10 cellular contexts compared by ENCODE assay signal in the genomic region with DNA sequence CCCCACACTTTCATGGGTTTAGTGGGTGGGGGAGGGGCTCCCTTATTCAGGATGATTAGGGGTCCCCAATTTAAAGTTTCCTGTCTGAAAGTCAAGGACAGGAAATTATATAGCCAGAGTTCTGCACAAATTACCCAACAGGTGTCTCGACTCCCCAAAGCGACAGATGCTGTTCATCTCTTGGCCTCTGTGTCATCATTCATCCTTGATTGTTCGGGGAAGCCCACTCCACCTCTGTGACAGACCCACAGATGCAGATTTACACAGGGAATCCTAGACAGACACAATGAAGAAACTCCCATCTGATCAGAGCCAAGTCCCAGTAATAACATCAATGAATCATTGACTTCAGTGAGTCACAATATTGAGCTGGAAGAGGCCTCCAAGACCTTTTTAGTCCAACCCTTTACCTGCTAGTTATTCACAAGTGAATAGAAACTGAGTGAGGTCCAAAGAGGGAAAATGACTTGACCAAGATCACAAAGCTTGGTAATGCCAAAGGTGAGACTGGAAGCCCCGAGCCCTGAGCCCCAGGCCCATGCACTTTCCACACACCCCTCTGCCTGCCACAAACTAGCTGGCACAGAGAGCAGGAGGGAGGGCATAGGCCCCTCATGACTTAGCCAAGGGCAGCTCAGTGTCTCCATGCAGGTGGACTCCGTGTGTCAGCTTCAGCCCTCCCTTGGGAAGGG. TPM values are rescaled to one million over a fixed set of nuclear protein-coding genes. Genes with fewer than 3 reads are reported as not detected.
A peak's percentile ranks its signal among the peaks of the same experiment; 100 is the strongest.
DNase-seq lines count a peak whose midpoint lies in the region; ATAC-seq and TF ChIP-seq lines count a peak whose summit lies in the region.
"Had no signal": no experiment of that assay in that cellular context is flagged by ENCODE, and none has a peak within 500 bp of the region (broad histone marks: within the 10 kb centered on the region; RNA-seq: fewer than 3 reads in every experiment).

No MANE protein-coding gene starts in this region.

- H3K4me3 Mint-ChIP-seq in mesothelial cell of epicardium, result no peak overlapping the region

- H3K4me1 Mint-ChIP-seq in mesothelial cell of epicardium, result peaks cover 45% of the 10 kb centered on the region

- peak; percentile 67 for DNase-seq in AG08396 (ENCODE audit: low spot score)
- DNase-seq in astrocyte of the hippocampus (ENCODE audit: low read depth, low spot score), result peak; percentile 43
- DNase-seq in mesothelial cell of epicardium (ENCODE audit: low spot score in 2 of 2, unreplicated experiment in 2 of 2), result no peak
- DNase-seq in CD1c-positive myeloid dendritic cell (ENCODE audit: extremely low spot score), result no peak
- no peak for DNase-seq in GM20000 (ENCODE audit: low spot score)
- no peak for DNase-seq in stimulated activated naive CD4-positive, alpha-beta T cell (lab: John Stamatoyannopoulos, UW)
- DNase-seq: dorsolateral prefrontal cortex, NCI-H187 had no signal

- H3K9me3 ChIP-seq in HEK293 (ENCODE audit: control insufficient read depth, insufficient read depth, low read depth, low read length), result no peaks in the 10 kb centered on the region

- peaks cover 14% of the 10 kb centered on the region for H3K4me1 ChIP-seq in HEK293 (ENCODE audit: control insufficient read depth, insufficient read depth, low read length)

- H3K36me3 ChIP-seq in HEK293 (ENCODE audit: control insufficient read depth in 2 of 2, insufficient read depth in 1 of 2, low read length in 2 of 2), result peaks cover 0 to 6% of the 10 kb centered on the region in 2 experiments; a peak in 1 of 3 replicates

- H3K9me3 Mint-ChIP-seq in mesothelial cell of epicardium, result no peaks in the 10 kb centered on the region

- no peak for ATAC-seq in HG03378 (IDR thresholded peaks at IDR 0.05; ENCODE audit: unreplicated experiment)

- peak overlapping the region; percentile 62 for H3K27ac Mint-ChIP-seq in mesothelial cell of epicardium

- H3K4me3 ChIP-seq in HEK293 (ENCODE audit: low read depth, low read length), result no peak overlapping the region
- H3K4me3 ChIP-seq: dorsolateral prefrontal cortex had no signal

- H3K36me3 Mint-ChIP-seq in mesothelial cell of epicardium, result no peaks in the 10 kb centered on the region

- POLR2A ChIA-PET in HEK293 (lab: Yijun Ruan, JAX), result interaction anchor here (1.1 to 3.5 kb wide), 7 partner anchors 9 to 62 kb away, joined by 3 to 26 read pairs (median 9); a partner anchor contains a TSS

- CTCF ChIA-PET in HEK293 (lab: Yijun Ruan, JAX), result interaction anchor here (0.6 to 3.5 kb wide), 16 partner anchors 54 to 267 kb away, joined by 3 to 57 read pairs (median 3); no protein-coding TSS in a partner anchor

- no peaks in the 10 kb centered on the region for H3K27me3 Mint-ChIP-seq in mesothelial cell of epicardium (ENCODE audit: low read depth)

- peak overlapping the region; percentile 52; the same call in 1 of the 2 replicates for H3K27ac ChIP-seq in HEK293 (ENCODE audit: extremely low read depth, low read depth, low read length)

- TF ChIP-seq CTCF in HEK293 (tag by site-specific recombination; IDR thresholded peaks at IDR 0.05) (no peak), mesothelial cell of epicardium (IDR thresholded peaks at IDR 0.05; ENCODE audit: unreplicated experiment) (no peak), GM20000 (IDR thresholded peaks at IDR 0.05; ENCODE audit: extremely low read depth, missing control alignments) (no peak)

TF ChIP-seq in HEK293, 187 proteins besides CTCF, POLR2A, EP300 and RAD21 (continues in another document):
- TF ChIP-seq, protein P1, sequence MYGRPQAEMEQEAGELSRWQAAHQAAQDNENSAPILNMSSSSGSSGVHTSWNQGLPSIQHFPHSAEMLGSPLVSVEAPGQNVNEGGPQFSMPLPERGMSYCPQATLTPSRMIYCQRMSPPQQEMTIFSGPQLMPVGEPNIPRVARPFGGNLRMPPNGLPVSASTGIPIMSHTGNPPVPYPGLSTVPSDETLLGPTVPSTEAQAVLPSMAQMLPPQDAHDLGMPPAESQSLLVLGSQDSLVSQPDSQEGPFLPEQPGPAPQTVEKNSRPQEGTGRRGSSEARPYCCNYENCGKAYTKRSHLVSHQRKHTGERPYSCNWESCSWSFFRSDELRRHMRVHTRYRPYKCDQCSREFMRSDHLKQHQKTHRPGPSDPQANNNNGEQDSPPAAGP (tag by site-specific recombination; IDR thresholded peaks at IDR 0.05), result peak; percentile 74; the same call in 1 of the 2 replicates
- TF ChIP-seq ZNF266 (tag by site-specific recombination; IDR thresholded peaks at IDR 0.05; ENCODE audit: low read depth) (no peak), ZNF24 (tag by site-specific recombination; IDR thresholded peaks at IDR 0.05) (no peak), ZNF366 (tag by site-specific recombination; conservative IDR thresholded peaks at IDR 0.05) (no peak), SCRT2 (tag by site-specific recombination; IDR thresholded peaks at IDR 0.05) (peak; percentile 82)
- TF ChIP-seq, protein P2, sequence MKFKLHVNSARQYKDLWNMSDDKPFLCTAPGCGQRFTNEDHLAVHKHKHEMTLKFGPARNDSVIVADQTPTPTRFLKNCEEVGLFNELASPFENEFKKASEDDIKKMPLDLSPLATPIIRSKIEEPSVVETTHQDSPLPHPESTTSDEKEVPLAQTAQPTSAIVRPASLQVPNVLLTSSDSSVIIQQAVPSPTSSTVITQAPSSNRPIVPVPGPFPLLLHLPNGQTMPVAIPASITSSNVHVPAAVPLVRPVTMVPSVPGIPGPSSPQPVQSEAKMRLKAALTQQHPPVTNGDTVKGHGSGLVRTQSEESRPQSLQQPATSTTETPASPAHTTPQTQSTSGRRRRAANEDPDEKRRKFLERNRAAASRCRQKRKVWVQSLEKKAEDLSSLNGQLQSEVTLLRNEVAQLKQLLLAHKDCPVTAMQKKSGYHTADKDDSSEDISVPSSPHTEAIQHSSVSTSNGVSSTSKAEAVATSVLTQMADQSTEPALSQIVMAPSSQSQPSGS (tag by site-specific recombination; IDR thresholded peaks at IDR 0.05; ENCODE audit: low read depth), result no peak
- TF ChIP-seq, protein P3, sequence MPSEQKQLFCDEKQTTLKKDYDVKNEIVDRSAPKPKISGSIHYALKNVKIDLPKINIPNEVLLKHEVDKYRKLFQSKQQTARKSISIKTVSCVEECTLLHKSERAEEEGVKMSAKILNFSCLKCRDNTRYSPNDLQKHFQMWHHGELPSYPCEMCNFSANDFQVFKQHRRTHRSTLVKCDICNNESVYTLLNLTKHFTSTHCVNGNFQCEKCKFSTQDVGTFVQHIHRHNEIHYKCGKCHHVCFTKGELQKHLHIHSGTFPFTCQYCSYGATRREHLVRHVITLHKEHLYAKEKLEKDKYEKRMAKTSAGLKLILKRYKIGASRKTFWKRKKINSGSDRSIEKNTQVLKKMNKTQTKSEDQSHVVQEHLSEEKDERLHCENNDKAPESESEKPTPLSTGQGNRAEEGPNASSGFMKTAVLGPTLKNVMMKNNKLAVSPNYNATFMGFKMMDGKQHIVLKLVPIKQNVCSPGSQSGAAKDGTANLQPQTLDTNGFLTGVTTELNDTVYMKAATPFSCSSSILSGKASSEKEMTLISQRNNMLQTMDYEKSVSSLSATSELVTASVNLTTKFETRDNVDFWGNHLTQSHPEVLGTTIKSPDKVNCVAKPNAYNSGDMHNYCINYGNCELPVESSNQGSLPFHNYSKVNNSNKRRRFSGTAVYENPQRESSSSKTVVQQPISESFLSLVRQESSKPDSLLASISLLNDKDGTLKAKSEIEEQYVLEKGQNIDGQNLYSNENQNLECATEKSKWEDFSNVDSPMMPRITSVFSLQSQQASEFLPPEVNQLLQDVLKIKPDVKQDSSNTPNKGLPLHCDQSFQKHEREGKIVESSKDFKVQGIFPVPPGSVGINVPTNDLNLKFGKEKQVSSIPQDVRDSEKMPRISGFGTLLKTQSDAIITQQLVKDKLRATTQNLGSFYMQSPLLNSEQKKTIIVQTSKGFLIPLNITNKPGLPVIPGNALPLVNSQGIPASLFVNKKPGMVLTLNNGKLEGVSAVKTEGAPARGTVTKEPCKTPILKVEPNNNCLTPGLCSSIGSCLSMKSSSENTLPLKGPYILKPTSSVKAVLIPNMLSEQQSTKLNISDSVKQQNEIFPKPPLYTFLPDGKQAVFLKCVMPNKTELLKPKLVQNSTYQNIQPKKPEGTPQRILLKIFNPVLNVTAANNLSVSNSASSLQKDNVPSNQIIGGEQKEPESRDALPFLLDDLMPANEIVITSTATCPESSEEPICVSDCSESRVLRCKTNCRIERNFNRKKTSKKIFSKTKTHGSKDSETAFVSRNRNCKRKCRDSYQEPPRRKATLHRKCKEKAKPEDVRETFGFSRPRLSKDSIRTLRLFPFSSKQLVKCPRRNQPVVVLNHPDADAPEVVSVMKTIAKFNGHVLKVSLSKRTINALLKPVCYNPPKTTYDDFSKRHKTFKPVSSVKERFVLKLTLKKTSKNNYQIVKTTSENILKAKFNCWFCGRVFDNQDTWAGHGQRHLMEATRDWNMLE (tag by site-specific recombination; conservative IDR thresholded peaks at IDR 0.05; ENCODE audit: low read depth), result no peak
- TF ChIP-seq, protein P4, sequence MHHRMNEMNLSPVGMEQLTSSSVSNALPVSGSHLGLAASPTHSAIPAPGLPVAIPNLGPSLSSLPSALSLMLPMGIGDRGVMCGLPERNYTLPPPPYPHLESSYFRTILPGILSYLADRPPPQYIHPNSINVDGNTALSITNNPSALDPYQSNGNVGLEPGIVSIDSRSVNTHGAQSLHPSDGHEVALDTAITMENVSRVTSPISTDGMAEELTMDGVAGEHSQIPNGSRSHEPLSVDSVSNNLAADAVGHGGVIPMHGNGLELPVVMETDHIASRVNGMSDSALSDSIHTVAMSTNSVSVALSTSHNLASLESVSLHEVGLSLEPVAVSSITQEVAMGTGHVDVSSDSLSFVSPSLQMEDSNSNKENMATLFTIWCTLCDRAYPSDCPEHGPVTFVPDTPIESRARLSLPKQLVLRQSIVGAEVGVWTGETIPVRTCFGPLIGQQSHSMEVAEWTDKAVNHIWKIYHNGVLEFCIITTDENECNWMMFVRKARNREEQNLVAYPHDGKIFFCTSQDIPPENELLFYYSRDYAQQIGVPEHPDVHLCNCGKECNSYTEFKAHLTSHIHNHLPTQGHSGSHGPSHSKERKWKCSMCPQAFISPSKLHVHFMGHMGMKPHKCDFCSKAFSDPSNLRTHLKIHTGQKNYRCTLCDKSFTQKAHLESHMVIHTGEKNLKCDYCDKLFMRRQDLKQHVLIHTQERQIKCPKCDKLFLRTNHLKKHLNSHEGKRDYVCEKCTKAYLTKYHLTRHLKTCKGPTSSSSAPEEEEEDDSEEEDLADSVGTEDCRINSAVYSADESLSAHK (tag by site-specific recombination; IDR thresholded peaks at IDR 0.05), result no peak
- TF ChIP-seq, protein P5, sequence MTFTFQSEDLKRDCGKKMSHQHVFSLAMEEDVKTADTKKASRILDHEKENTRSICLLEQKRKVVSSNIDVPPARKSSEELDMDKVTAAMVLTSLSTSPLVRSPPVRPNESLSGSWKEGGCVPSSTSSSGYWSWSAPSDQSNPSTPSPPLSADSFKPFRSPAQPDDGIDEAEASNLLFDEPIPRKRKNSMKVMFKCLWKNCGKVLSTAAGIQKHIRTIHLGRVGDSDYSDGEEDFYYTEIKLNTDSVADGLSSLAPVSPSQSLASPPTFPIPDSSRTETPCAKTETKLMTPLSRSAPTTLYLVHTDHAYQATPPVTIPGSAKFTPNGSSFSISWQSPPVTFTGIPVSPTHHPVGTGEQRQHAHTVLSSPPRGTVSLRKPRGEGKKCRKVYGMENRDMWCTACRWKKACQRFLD (tag by site-specific recombination; IDR thresholded peaks at IDR 0.05), result no peak

RNA-seq across cellular contexts. Expression of a gene that starts 7.9 kb away (rescaled TPM):
- 185 to 198 TPM (median 189 TPM) in 3 replicates for total RNA-seq in mesothelial cell of epicardium

Comparison
In these comparisons a context has a peak if more than half of its experiments do, and no peak if none do; other contexts are left out.
1. DNase-seq: peak in AG08396 (single experiment) and astrocyte of the hippocampus (single experiment); none in mesothelial cell of epicardium (0 of 2), CD1c-positive myeloid dendritic cell (single experiment), GM20000 (single experiment) and stimulated activated naive CD4-positive, alpha-beta T cell (0 of 6).